ENCODE assay signal across 20 cellular contexts in the genomic region with DNA sequence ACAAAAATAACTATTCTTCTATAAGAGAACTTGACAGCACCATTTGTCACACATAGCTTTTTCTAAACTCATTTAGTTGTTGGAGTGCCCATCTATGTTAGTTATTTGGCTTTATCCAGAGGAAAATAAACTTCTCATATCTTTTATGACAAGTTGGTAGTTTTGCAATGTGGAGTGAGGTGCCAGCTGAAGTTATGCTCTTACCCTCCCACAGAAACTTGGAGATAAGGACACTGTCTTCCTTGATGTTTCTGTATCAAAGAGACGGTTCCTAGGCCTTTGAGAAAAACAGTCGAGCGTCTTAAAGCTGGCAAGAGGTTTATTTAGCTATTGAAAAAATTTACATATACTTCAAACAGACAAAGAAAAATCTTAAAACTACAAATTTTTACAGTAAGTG.
A peak's percentile ranks its signal among the peaks of the same experiment; 100 is the strongest.
DNase-seq lines count a peak whose midpoint lies in the region; ATAC-seq and TF ChIP-seq lines count a peak whose summit lies in the region.
"Had no signal": no experiment of that assay in that cellular context is flagged by ENCODE, and none has a peak within 500 bp of the region (broad histone marks: within the 10 kb centered on the region; RNA-seq: fewer than 3 reads in every experiment).

No MANE protein-coding gene starts in this region.

- no peak for TF ChIP-seq CTCF in omental fat pad (IDR thresholded peaks at IDR 0.05)

- DNase-seq in NCI-H226, result peak; percentile 74
- peak; percentile 33 for DNase-seq in OCI-M1 (lab: John Stamatoyannopoulos, UW)
- no peak for DNase-seq in omental fat pad (ENCODE audit: low spot score)
- DNase-seq in OCI-M2 (lab: John Stamatoyannopoulos, UW; ENCODE audit: unreplicated experiment), result no peak
- DNase-seq: 8988T; ACHN; BE2C; C1 segment of cervical spinal cord; CD4-positive, CD25-positive, alpha-beta regulatory T cell; CD8-positive, alpha-beta memory T cell; COR-L47; DMS 273 treated with DMSO at 0.1 percent for 48 hours; DMS153; DMS53; DMS79; DND-41; EL; GDM1 had no signal

- ATAC-seq in omental fat pad (ENCODE audit: low FRiP score), result peak; percentile 23
- ATAC-seq in GM19467 (IDR thresholded peaks at IDR 0.05; ENCODE audit: unreplicated experiment), result no peak
- ATAC-seq: GM12878 had no signal

Comparison
In these comparisons a context has a peak if more than half of its experiments do, and no peak if none do; other contexts are left out.
1. DNase-seq: peak in NCI-H226 (single experiment) and OCI-M1 (single experiment); none in omental fat pad (single experiment) and OCI-M2 (single experiment).